Comparison of ENCODE assay signal across 12 cellular contexts in genomic region chr3:28835751-28836150, GRCh38.
A peak's percentile ranks its signal among the peaks of the same experiment; 100 is the strongest.
DNase-seq lines count a peak whose midpoint lies in the region; ATAC-seq and TF ChIP-seq lines count a peak whose summit lies in the region.
"Had no signal": no experiment of that assay in that cellular context is flagged by ENCODE, and none has a peak within 500 bp of the region (broad histone marks: within the 10 kb centered on the region; RNA-seq: fewer than 3 reads in every experiment).

No MANE protein-coding gene starts in this region.

- H3K4me3 ChIP-seq in heart left ventricle: no peak overlapping the region
- peak overlapping the region; percentile 1 to 36 for H3K4me3 ChIP-seq in aorta (ENCODE audit: low read length in 2 of 2)
- H3K4me3 ChIP-seq: smooth muscle cell, vagina had no signal

- no peak overlapping the region for H3K27ac ChIP-seq in heart left ventricle
- no peak overlapping the region for H3K27ac ChIP-seq in aorta (ENCODE audit: low read depth in 1 of 2, low read length in 2 of 2)
- H3K27ac ChIP-seq: vagina had no signal

- H3K36me3 ChIP-seq in heart left ventricle: no peaks in the 10 kb centered on the region
- no peaks in the 10 kb centered on the region for H3K36me3 ChIP-seq in aorta (ENCODE audit: control insufficient read depth in 1 of 2, insufficient read depth in 2 of 2, low read length in 1 of 2)
- H3K36me3 ChIP-seq: vagina had no signal

- TF ChIP-seq CTCF in heart left ventricle (IDR thresholded peaks at IDR 0.05): no peak
- TF ChIP-seq CTCF in GM10248 (IDR thresholded peaks at IDR 0.05; ENCODE audit: control extremely low read depth, extremely low read depth, low read depth, missing control alignments): no peak

- 27 to 40% (median 32%) methylated on average over 7 to 8 of the region's 8 CpGs for WGBS in heart left ventricle, 4 donors
- WGBS in aorta, 2 donors: 1 to 5% methylated on average over 8 of the region's 8 CpGs

- TF ChIP-seq POLR2A in heart left ventricle (IDR thresholded peaks at IDR 0.05): no peak

- DNase-seq in left ventricle myocardium superior (peak; percentile 23), heart left ventricle (no peak), astrocyte of the hippocampus (ENCODE audit: low read depth, low spot score) (peak; percentile 74), left kidney (ENCODE audit: low read depth, low spot score) (peak; percentile 43), aorta (peak; percentile 57 to 77), GM10248 (ENCODE audit: extremely low spot score) (no peak), SK-N-DZ (ENCODE audit: low spot score) (no peak)
- DNase-seq: activated CD8-positive, alpha-beta memory T cell treated with anti-CD3 and anti-CD28 coated beads, Interleukin-2, amount 50 U/mL, for 4 hours; NCI-H2081 treated with DMSO at 0.1 percent for 48 hours had no signal

- POLR2A ChIA-PET in GM10248 (lab: Yijun Ruan, JAX): no interaction called here

- peaks cover 0 to 5% (median 0%) of the 10 kb centered on the region in 12 donors for H3K4me1 ChIP-seq in heart left ventricle
- no peaks in the 10 kb centered on the region for H3K4me1 ChIP-seq in aorta (ENCODE audit: control insufficient read depth in 1 of 2, insufficient read depth in 2 of 2, low read length in 2 of 2)
- H3K4me1 ChIP-seq: vagina had no signal

- peaks cover 0 to 16% (median 0%) of the 10 kb centered on the region in 12 donors for H3K9me3 ChIP-seq in heart left ventricle
- H3K9me3 ChIP-seq in aorta (ENCODE audit: control insufficient read depth, low read length): no peaks in the 10 kb centered on the region
- H3K9me3 ChIP-seq: vagina had no signal

- ATAC-seq in left ventricle myocardium superior: no peak
- ATAC-seq in heart left ventricle: no peak
- peak; percentile 38 for ATAC-seq in aorta (ENCODE audit: low FRiP score)
- ATAC-seq in HG02623 (IDR thresholded peaks at IDR 0.05; ENCODE audit: unreplicated experiment): no peak

- CTCF ChIA-PET in GM10248 (lab: Yijun Ruan, JAX): no interaction called here

- intact Hi-C loops in left ventricle myocardium superior (cut with micrococcal nuclease): no loop called here
- intact Hi-C loops in heart left ventricle (cut with DNase I): no loop called here
- intact Hi-C loops in aorta (cut with DNase I): no loop called here

- H3K27me3 ChIP-seq in heart left ventricle: peaks cover 0 to 3% (median 0%) of the 10 kb centered on the region in 9 donors
- no peaks in the 10 kb centered on the region for H3K27me3 ChIP-seq in aorta (ENCODE audit: control insufficient read depth in 1 of 2, insufficient read depth in 2 of 2, low read length in 1 of 2)
- H3K27me3 ChIP-seq: vagina had no signal

Comparison
In these comparisons a context has a peak if more than half of its experiments do, and no peak if none do; other contexts are left out.
1. DNase-seq: peak in left ventricle myocardium superior (single experiment), astrocyte of the hippocampus (single experiment), left kidney (single experiment) and aorta (2 of 2); none in heart left ventricle (0 of 5), GM10248 (single experiment) and SK-N-DZ (single experiment).
2. H3K4me3 ChIP-seq: peak in aorta (2 of 2); none in heart left ventricle (0 of 12).